In the genomic region with DNA sequence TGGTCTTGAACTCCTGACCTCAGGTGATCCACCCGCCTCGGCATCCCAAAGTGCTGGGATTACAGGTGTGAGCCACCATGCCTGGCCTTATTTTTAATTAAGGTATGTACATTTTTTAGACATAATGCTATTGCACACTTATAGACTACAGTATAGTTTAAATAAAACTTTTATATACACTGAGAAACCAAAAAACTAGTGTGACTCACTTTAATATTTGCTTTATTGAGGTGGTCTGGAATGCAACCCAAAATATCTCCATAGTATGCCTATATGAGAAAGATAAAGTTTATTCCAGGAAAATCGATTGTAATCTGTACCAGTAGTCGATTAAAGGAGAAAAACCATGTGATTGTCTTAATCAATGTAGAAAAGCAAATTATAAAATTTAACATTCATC, we compare ENCODE assay signal across 24 cellular contexts.
"Had no signal": no experiment of that assay in that cellular context is flagged by ENCODE, and none has a peak within 500 bp of the region (broad histone marks: within the 10 kb centered on the region; RNA-seq: fewer than 3 reads in every experiment).

No MANE protein-coding gene starts in this region.

- H3K9me3 Mint-ChIP-seq: dendritic cell treated with granulocyte-macrophage colony-stimulating factor and Interleukin-4, amounts not matched to agents 40 ng/mL and 50 ng/mL, for 4 days; effector memory CD8-positive, alpha-beta T cell had no signal

- H3K4me3 ChIP-seq: colonic mucosa, coronary artery, dorsolateral prefrontal cortex, esophagus muscularis mucosa, esophagus squamous epithelium, gastrocnemius medialis, gastroesophageal sphincter, heart left ventricle, heart right ventricle had no signal

- H3K27me3 ChIP-seq: colonic mucosa, dorsolateral prefrontal cortex, esophagus muscularis mucosa, esophagus squamous epithelium, foreskin keratinocyte, gastrocnemius medialis, gastroesophageal sphincter, heart left ventricle, heart right ventricle had no signal

- H3K9me3 ChIP-seq: colonic mucosa, esophagus muscularis mucosa, esophagus squamous epithelium, gastrocnemius medialis, heart right ventricle had no signal

- DNase-seq: colonic mucosa; cortex of kidney; dermis blood vessel endothelial cell; dorsolateral prefrontal cortex; effector CD4-positive, alpha-beta T cell; effector CD8-positive, alpha-beta T cell; effector memory CD4-positive, alpha-beta T cell; effector memory CD8-positive, alpha-beta T cell; endodermal cell; erythroblast; esophagus squamous epithelium; foreskin keratinocyte; foreskin melanocyte; gastrocnemius medialis; glutamatergic neuron; head of caudate nucleus; heart left ventricle; heart right ventricle had no signal

- H3K27ac Mint-ChIP-seq: dendritic cell treated with granulocyte-macrophage colony-stimulating factor and Interleukin-4, amounts not matched to agents 40 ng/mL and 50 ng/mL, for 4 days; endodermal cell had no signal

- H3K4me3 Mint-ChIP-seq: dendritic cell treated with granulocyte-macrophage colony-stimulating factor and Interleukin-4, amounts not matched to agents 40 ng/mL and 50 ng/mL, for 4 days; endodermal cell had no signal

- H3K4me1 ChIP-seq: colonic mucosa, foreskin keratinocyte had no signal

- ATAC-seq: effector memory CD8-positive, alpha-beta T cell; esophagus mucosa; foreskin keratinocyte; gastrocnemius medialis; gastroesophageal sphincter; heart left ventricle; heart right ventricle had no signal

- H3K27ac ChIP-seq: colonic mucosa, coronary artery, dorsolateral prefrontal cortex, epithelial cell of prostate, esophagus muscularis mucosa, esophagus squamous epithelium, foreskin keratinocyte, gastrocnemius medialis, gastroesophageal sphincter, heart left ventricle, heart right ventricle had no signal

- H3K36me3 ChIP-seq: colonic mucosa, esophagus muscularis mucosa, esophagus squamous epithelium, gastrocnemius medialis, gastroesophageal sphincter, heart left ventricle, heart right ventricle had no signal

- H3K27me3 Mint-ChIP-seq: effector memory CD8-positive, alpha-beta T cell had no signal
